ENCODE assay signal across 10 cellular contexts in the genomic region with DNA sequence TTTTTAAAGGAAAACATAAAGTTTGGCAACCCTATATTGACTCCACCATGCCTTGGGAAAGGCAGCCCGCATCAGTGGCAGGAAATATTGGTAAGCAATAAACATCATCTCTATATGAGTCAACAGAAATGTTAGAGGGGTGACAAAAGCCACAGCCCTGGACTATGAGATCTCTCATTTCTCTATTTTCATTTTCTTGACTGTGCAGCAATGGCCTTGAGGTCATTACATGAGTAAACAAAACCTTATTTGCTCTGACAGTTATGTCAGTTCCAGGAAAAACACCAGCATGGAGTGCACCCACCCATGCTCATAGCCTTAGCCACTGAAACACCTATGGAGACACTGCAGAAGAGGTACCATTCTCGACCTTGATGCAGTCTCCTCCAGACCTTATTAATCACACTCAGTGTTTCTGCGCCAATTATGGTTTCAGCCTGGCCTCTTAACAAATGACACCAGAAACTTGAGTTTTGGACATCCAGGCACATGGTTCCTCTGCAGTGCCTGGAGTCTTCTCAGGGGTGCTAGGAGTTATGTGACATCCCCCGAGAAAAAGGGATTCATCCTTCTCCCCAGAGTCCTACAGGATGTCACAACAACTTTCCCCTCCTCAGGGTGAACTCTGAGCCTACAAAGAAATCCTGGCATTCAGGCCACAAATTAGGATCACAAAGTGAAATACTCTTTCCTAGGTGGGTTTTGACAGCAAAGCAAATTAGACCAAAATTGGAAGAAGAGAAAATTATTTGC. TPM values are rescaled to one million over a fixed set of nuclear protein-coding genes. Genes with fewer than 3 reads are reported as not detected.
DNase-seq lines count a peak whose midpoint lies in the region; ATAC-seq, FAIRE-seq and TF ChIP-seq lines count a peak whose summit lies in the region.
"Had no signal": no experiment of that assay in that cellular context is flagged by ENCODE, and none has a peak within 500 bp of the region (broad histone marks: within the 10 kb centered on the region; RNA-seq: fewer than 3 reads in every experiment).

No MANE protein-coding gene starts in this region.

- H2AFZ ChIP-seq in K562 (ENCODE audit: low read depth, low read length), result peak overlapping the region; percentile 94

- H3K4me1 ChIP-seq in K562 (replicated peaks in 1 of 2; ENCODE audit: control insufficient read depth in 2 of 2, insufficient read depth in 2 of 2, low read length in 2 of 2), result peaks cover 0 to 11% of the 10 kb centered on the region in 2 experiments; a peak in 4 of 5 replicates
- H3K4me1 ChIP-seq: psoas muscle had no signal

- intact Hi-C loops in K562 (cut with micrococcal nuclease) (no loop called here), posterior vena cava (cut with DNase I) (no loop called here)

- no peaks in the 10 kb centered on the region for H4K20me1 ChIP-seq in K562 (replicated peaks; ENCODE audit: control insufficient read depth, insufficient read depth, low read length)

- peak overlapping the region; percentile 17; the same call in 1 of the 2 replicates for H3K4me2 ChIP-seq in K562 (ENCODE audit: insufficient read depth, low read length)

- TF ChIP-seq POLR2A in GM12892 (IDR thresholded peaks at IDR 0.05; ENCODE audit: low read depth, low read length) (no peak), K562 (conservative IDR thresholded peaks at IDR 0.05) (no peak)

- ATAC-seq in GM19455 (IDR thresholded peaks at IDR 0.05; ENCODE audit: unreplicated experiment) (peak; percentile 99), HG03108 (IDR thresholded peaks at IDR 0.05; ENCODE audit: unreplicated experiment) (peak; percentile 97), K562 (peak; percentile 75)
- ATAC-seq: psoas muscle had no signal

- POLR2A ChIA-PET in K562 (lab: Yijun Ruan, JAX), result no interaction called here
- POLR2A ChIA-PET in HEK293T (lab: Yijun Ruan, JAX), result no interaction called here

- no peaks in the 10 kb centered on the region for H3K27me3 ChIP-seq in K562 (ENCODE audit: control insufficient read depth in 2 of 2, insufficient read depth in 2 of 2, low read length in 2 of 2)

- H3K27ac ChIP-seq in K562 (ENCODE audit: extremely low read depth, low read depth, low read length), result peak overlapping the region; percentile 54; the same call in 1 of the 3 replicates
- H3K27ac ChIP-seq: psoas muscle had no signal

- no peak overlapping the region for H3K4me3 ChIP-seq in K562
- H3K4me3 ChIP-seq: psoas muscle had no signal

- CTCF ChIA-PET in K562 (lab: Yijun Ruan, JAX; ENCODE audit: low intra/inter-chr PET ratio), result no interaction called here
- CTCF ChIA-PET in HEK293T (lab: Yijun Ruan, JAX), result no interaction called here

- H3K9ac ChIP-seq in K562 (ENCODE audit: insufficient read depth in 1 of 2, low read depth in 2 of 2, low read length in 2 of 2), result no peak overlapping the region

- H3K79me2 ChIP-seq in K562 (ENCODE audit: control insufficient read depth, insufficient read depth, low read length), result no peaks in the 10 kb centered on the region

- DNase-seq in GM12892 (ENCODE audit: insufficient read length) (no peak), K562 (ENCODE audit: extremely low read depth in 1 of 4, low spot score in 3 of 4) (peak; percentile 16 to 51 (median 26)), nucleus accumbens (lab: John Stamatoyannopoulos, UW) (no peak), HEK293T (ENCODE audit: extremely low spot score) (no peak), RCC 7860 (ENCODE audit: low spot score) (no peak), posterior vena cava (ENCODE audit: low spot score) (no peak)
- DNase-seq: activated effector memory CD4-positive, alpha-beta T cell treated with Interleukin-2 at 50 U/mL for 16 hours; psoas muscle had no signal

- TF ChIP-seq RAD21 in K562 (CRISPR knock-in tag; conservative IDR thresholded peaks at IDR 0.05 in 1 of 2, IDR thresholded peaks at IDR 0.05 in 1 of 2), result no peak

- 33% methylated on average over 4 of the region's 4 CpGs for WGBS in K562 (ENCODE audit: insufficient coverage, low coverage, missing lambda C conversion rate)

- BruUV-seq in K562 (replicated peaks; lab: Mats Ljungman, UMichigan), result no TSS peak

- TF ChIP-seq CTCF in K562 (IDR thresholded peaks at IDR 0.05 in 2 of 3, conservative IDR thresholded peaks at IDR 0.05 in 1 of 3; ENCODE audit: insufficient read depth in 2 of 3, low read depth in 1 of 3, low read length in 3 of 3), result no peak

- no peaks in the 10 kb centered on the region; the same call in 1 of the 2 replicates for H3K9me3 ChIP-seq in K562 (replicated peaks; ENCODE audit: control insufficient read depth, insufficient read depth, low read depth, low read length)
- H3K9me3 ChIP-seq: psoas muscle had no signal

- no peaks in the 10 kb centered on the region for H3K9me1 ChIP-seq in K562 (ENCODE audit: control insufficient read depth, insufficient read depth, low read length)

- no peaks in the 10 kb centered on the region for H3K36me3 ChIP-seq in K562 (ENCODE audit: control insufficient read depth, insufficient read depth, low read length)

- peak; percentile 44; the same call in 1 of the 2 replicates for TF ChIP-seq EP300 in K562 (IDR thresholded peaks at IDR 0.05; ENCODE audit: low read length)

- FAIRE-seq in GM12892 (lab: Jason Lieb, UNC) (peak; percentile 91), K562 (lab: Jason Lieb, UNC) (peak; percentile 74), RCC 7860 (lab: Jason Lieb, UNC) (no peak)

- in situ Hi-C loops in K562 (cut with MboI), result no loop called here

TF ChIP-seq in K562, 482 proteins besides CTCF, POLR2A, EP300 and RAD21 (continues in another document):
- TF ChIP-seq HDAC1 (IDR thresholded peaks at IDR 0.05), result 0 out of 4 replicates have a peak, but pooled peaks of 1 of the 2 experiments have one; percentile 19
- no peak for TF ChIP-seq TCF3 (CRISPR knock-in tag; IDR thresholded peaks at IDR 0.05)
- TF ChIP-seq ZFPM2 (CRISPR knock-in tag; IDR thresholded peaks at IDR 0.05), result no peak
- TF ChIP-seq PRMT5 (CRISPR knock-in tag; IDR thresholded peaks at IDR 0.05), result no peak
- TF ChIP-seq JUND (IDR thresholded peaks at IDR 0.05; ENCODE audit: borderline replicate concordance, low read depth, low read length), result no peak; the same call in 1 of the 2 replicates
- peak; percentile 34; the same call in 1 of the 3 replicates for TF ChIP-seq JUND (tag; IDR thresholded peaks at IDR 0.05; ENCODE audit: borderline replicate concordance, low read depth, low read length)

TF ChIP-seq in HEK293T, 16 proteins besides CTCF, POLR2A, EP300 and RAD21:
- TF ChIP-seq SP1 (IDR thresholded peaks at IDR 0.05) (no peak), TARDBP (IDR thresholded peaks at IDR 0.05) (no peak), PKNOX1 (IDR thresholded peaks at IDR 0.05) (no peak), FOXK2 (IDR thresholded peaks at IDR 0.05) (no peak), SUZ12 (IDR thresholded peaks at IDR 0.05) (no peak), ZNF384 (IDR thresholded peaks at IDR 0.05) (no peak), ELF4 (IDR thresholded peaks at IDR 0.05) (no peak), FOXM1 (IDR thresholded peaks at IDR 0.05; ENCODE audit: borderline replicate concordance) (no peak), FOXA1 (IDR thresholded peaks at IDR 0.05) (no peak), LEF1 (IDR thresholded peaks at IDR 0.05; ENCODE audit: borderline replicate concordance) (no peak), BHLHE40 (IDR thresholded peaks at IDR 0.05; ENCODE audit: borderline replicate concordance) (no peak), CTBP1 (IDR thresholded peaks at IDR 0.05; ENCODE audit: borderline replicate concordance) (no peak), L3MBTL2 (conservative IDR thresholded peaks at IDR 0.05) (no peak), ARNT (IDR thresholded peaks at IDR 0.05) (no peak), NFRKB (IDR thresholded peaks at IDR 0.05) (no peak), HDGF (IDR thresholded peaks at IDR 0.05; ENCODE audit: borderline replicate concordance) (no peak)

RNA-seq across cellular contexts. Expression of gene HPGD, which starts 16.0 kb away (rescaled TPM):
- polyA plus RNA-seq in GM12892 (2012; ENCODE audit: missing spikeins), result not detected
- total RNA-seq in K562 (2011; cell fraction: chromatin; rRNA removed; ENCODE audit: low replicate concordance), result 2.1 and 2.4 TPM in 2 replicates
- 0.67 and 1.3 TPM in 2 replicates for total RNA-seq in K562 (2011; cell fraction: nucleolus; rRNA removed)
- total RNA-seq in K562 (2011; cell fraction: nucleoplasm; rRNA removed), result 1.5 and 3.7 TPM in 2 replicates
- total RNA-seq in K562 (2014; rRNA removed) (4.8 and 4.9 TPM in 2 replicates), K562 (2014; rRNA removed; fragmentation: Illumina TruSeq; extraction: Trizol) (5.1 and 5.5 TPM in 2 replicates), K562 (2015; rRNA removed; fragmentation: Illumina TruSeq; extraction: Trizol) (6.2 and 7.4 TPM in 2 replicates), K562 (2021) (3.3 and 3.5 TPM in 2 replicates), posterior vena cava (1 to 10 TPM; 3.2 to 4.5 TPM)
- polyA plus RNA-seq in K562 (2011; rRNA removed) (1.4 and 8.6 TPM in 2 replicates), K562 (2014; fragmentation: Illumina TruSeq; extraction: Trizol) (3.3 and 4.7 TPM in 2 replicates), K562 (2014; fragmentation: Nextera tagmentation; extraction: Ambion mirVana) (1 to 10 TPM; 2.3 to 3.2 TPM), K562 (2014; rRNA removed) (2.8 and 6.7 TPM in 2 replicates)
- 0.55 and 3.3 TPM in 2 replicates for polyA plus RNA-seq in K562 (2011; cell fraction: cytosol; rRNA removed)
- polyA plus RNA-seq in K562 (2011; cell fraction: nucleus; rRNA removed), result 1.2 and 3.2 TPM in 2 replicates
- polyA plus RNA-seq in K562 (2012), result 4.3 and 5.9 TPM in 2 replicates
- polyA minus RNA-seq in K562 (2011; rRNA and poly(A)+ RNA removed), result 1.5 and 7.7 TPM in 2 replicates
- polyA minus RNA-seq in K562 (2011; cell fraction: cytosol; rRNA and poly(A)+ RNA removed), result 1.1 TPM in 1 of 2 replicates, not detected in the other
- polyA minus RNA-seq in K562 (2011; cell fraction: nucleus; rRNA and poly(A)+ RNA removed), result 0.56 and 2.3 TPM in 2 replicates

Comparison
In these comparisons a context has a peak if more than half of its experiments do, and no peak if none do; other contexts are left out.
1. DNase-seq: peak in K562 (4 of 4); none in GM12892 (single experiment), nucleus accumbens (0 of 56), HEK293T (single experiment), RCC 7860 (single experiment) and posterior vena cava (single experiment).
2. Peak in every context shown above with its lines, with median percentiles within 50 percentile points of each other: ATAC-seq.